Comparison of ENCODE assay signal across 1 cellular context in genomic region chr22:23775779-23776375, GRCh38.
TF ChIP-seq lines count a peak whose summit lies in the region.

No MANE protein-coding gene starts in this region.

TF ChIP-seq in IMR-90, 13 proteins besides CTCF, POLR2A, EP300 and RAD21:
- no peak for TF ChIP-seq RFX5 (IDR thresholded peaks at IDR 0.05; ENCODE audit: low read depth, low read length)
- no peak for TF ChIP-seq FOS (IDR thresholded peaks at IDR 0.05; ENCODE audit: low read depth, low read length)
- TF ChIP-seq SMC3 (IDR thresholded peaks at IDR 0.05; ENCODE audit: low read depth, low read length): no peak
- TF ChIP-seq RCOR1 (IDR thresholded peaks at IDR 0.05; ENCODE audit: insufficient replicate concordance, low read length): no peak
- no peak for TF ChIP-seq USF2 (IDR thresholded peaks at IDR 0.05; ENCODE audit: low read depth, low read length)
- TF ChIP-seq ELK1 (IDR thresholded peaks at IDR 0.05; ENCODE audit: borderline replicate concordance, low read depth, low read length): no peak
- TF ChIP-seq CEBPB (IDR thresholded peaks at IDR 0.05; ENCODE audit: low read depth, low read length): no peak
- no peak for TF ChIP-seq BHLHE40 (IDR thresholded peaks at IDR 0.05; ENCODE audit: low read depth, low read length)
- no peak for TF ChIP-seq CHD1 (IDR thresholded peaks at IDR 0.05; ENCODE audit: low read depth, low read length)
- TF ChIP-seq MXI1 (IDR thresholded peaks at IDR 0.05; ENCODE audit: borderline replicate concordance, low read depth, low read length): no peak
